ENCODE assay signal across 18 cellular contexts in genomic region chr2:218403810-218404209, GRCh38. TPM values are rescaled to one million over a fixed set of nuclear protein-coding genes. Genes with fewer than 3 reads are reported as not detected.
DNase-seq lines count a peak whose midpoint lies in the region; ATAC-seq and TF ChIP-seq lines count a peak whose summit lies in the region.
"Had no signal": no experiment of that assay in that cellular context is flagged by ENCODE, and none has a peak within 500 bp of the region (broad histone marks: within the 10 kb centered on the region; RNA-seq: fewer than 3 reads in every experiment).

No MANE protein-coding gene starts in this region.

- peaks cover 78% of the 10 kb centered on the region for H3K4me1 ChIP-seq in BLaER1

- H3K9me3 Mint-ChIP-seq in CD4-positive, alpha-beta T cell = no peaks in the 10 kb centered on the region
- no peaks in the 10 kb centered on the region for H3K9me3 Mint-ChIP-seq in WTC11
- H3K9me3 Mint-ChIP-seq in naive B cell = no peaks in the 10 kb centered on the region
- H3K9me3 Mint-ChIP-seq: H9 had no signal

- no peak for DNase-seq in CD4-positive, alpha-beta T cell
- DNase-seq in WTC11 (ENCODE audit: low spot score) (no peak), naive B cell (no peak), SKM-1 (lab: John Stamatoyannopoulos, UW; ENCODE audit: unreplicated experiment) (no peak), NCI-H446 (lab: John Stamatoyannopoulos, UW) (no peak), ureter (ENCODE audit: low spot score) (no peak)
- DNase-seq: activated naive CD4-positive, alpha-beta T cell; effector CD4-positive, alpha-beta T cell; H9; lower lobe of right lung; NCI-H2081; NCI-H524; OCI-M1; stimulated activated CD4-positive, alpha-beta T cell treated with anti-CD3 and anti-CD28 coated beads, Interleukin-2, amount 100 ng/mL, for 24 hours had no signal

- no peak for TF ChIP-seq CTCF in CD4-positive, alpha-beta T cell (IDR thresholded peaks at IDR 0.05)
- no peak for TF ChIP-seq CTCF in WTC11 (IDR thresholded peaks at IDR 0.05)

- peaks cover 28% of the 10 kb centered on the region for H4K20me1 ChIP-seq in BLaER1

- no peaks in the 10 kb centered on the region for H3K27me3 Mint-ChIP-seq in CD4-positive, alpha-beta T cell
- H3K27me3 Mint-ChIP-seq in WTC11 (ENCODE audit: low read depth) (peaks cover 5% of the 10 kb centered on the region), naive B cell (no peaks in the 10 kb centered on the region)

- ATAC-seq in CD4-positive, alpha-beta T cell (ENCODE audit: poor library complexity) = no peak
- ATAC-seq in WTC11 (no peak), naive B cell (ENCODE audit: low read depth in 2 of 2) (no peak)
- ATAC-seq: lower lobe of right lung, sciatic nerve had no signal

- H3K27ac ChIP-seq in BLaER1 = peak overlapping the region; percentile 88
- H3K27ac ChIP-seq in CD4-positive, alpha-beta T cell (ENCODE audit: low read depth, low read length) = no peak overlapping the region

- H3K4me3 ChIP-seq in BLaER1 = 0 out of 2 replicates have a peak overlapping the region, but pooled peaks have one; percentile 65
- H3K4me3 ChIP-seq: lower lobe of right lung had no signal

- H3K4me3 Mint-ChIP-seq in CD4-positive, alpha-beta T cell = peak overlapping the region; percentile 71
- H3K4me3 Mint-ChIP-seq in WTC11 = no peak overlapping the region
- H3K4me3 Mint-ChIP-seq in naive B cell = peak overlapping the region in 6 of 8 donors; percentile 9 to 76 (median 49)

- H3K36me3 ChIP-seq in BLaER1 = peaks cover 32% of the 10 kb centered on the region

- H3K9me3 ChIP-seq in BLaER1 = no peaks in the 10 kb centered on the region
- H3K9me3 ChIP-seq in CD4-positive, alpha-beta T cell (ENCODE audit: control insufficient read depth, low read length) = no peaks in the 10 kb centered on the region
- H3K9me3 ChIP-seq: lower lobe of right lung had no signal

- peaks cover 66% of the 10 kb centered on the region for H3K36me3 Mint-ChIP-seq in CD4-positive, alpha-beta T cell (ENCODE audit: low read depth)
- H3K36me3 Mint-ChIP-seq in WTC11 (peaks cover 8% of the 10 kb centered on the region), naive B cell (no peaks in the 10 kb centered on the region)

- H3K4me2 ChIP-seq in BLaER1 = peak overlapping the region; percentile 98

- H3K27ac Mint-ChIP-seq in CD4-positive, alpha-beta T cell = peak overlapping the region; percentile 88
- no peak overlapping the region for H3K27ac Mint-ChIP-seq in WTC11
- peak overlapping the region in 2 of 6 donors; percentile 11 to 32 for H3K27ac Mint-ChIP-seq in naive B cell

- POLR2A ChIA-PET in CD4-positive, alpha-beta T cell (lab: Charles Lee) = interaction anchor here (2.5 kb wide), 1 partner anchor 133 kb away, joined by 12 read pairs; the partner anchor contains the start of genes AAMP and PNKD
- POLR2A ChIA-PET in WTC11 (lab: Charles Lee) = no interaction called here

- peaks cover 5% of the 10 kb centered on the region for H3K27me3 ChIP-seq in BLaER1
- H3K27me3 ChIP-seq in CD4-positive, alpha-beta T cell (ENCODE audit: control insufficient read depth, insufficient read depth, low read length) = no peaks in the 10 kb centered on the region

- peaks cover 60% of the 10 kb centered on the region for H3K4me1 Mint-ChIP-seq in CD4-positive, alpha-beta T cell (ENCODE audit: low read depth)
- peaks cover 22% of the 10 kb centered on the region for H3K4me1 Mint-ChIP-seq in WTC11
- peaks cover 44 to 66% (median 59%) of the 10 kb centered on the region in 3 donors for H3K4me1 Mint-ChIP-seq in naive B cell

- CTCF ChIA-PET in CD4-positive, alpha-beta T cell (lab: Charles Lee) = interaction anchor here (1.0 kb wide), 1 partner anchor 8 kb away, joined by 3 read pairs; no protein-coding TSS in a partner anchor
- CTCF ChIA-PET in WTC11 (lab: Charles Lee) = interaction anchor here (0.6 to 2.5 kb wide), 2 partner anchors 7 to 549 kb away, joined by 3 to 19 read pairs; no protein-coding TSS in a partner anchor

- peak overlapping the region; percentile 76 for H3K9ac ChIP-seq in BLaER1

- intact Hi-C loops in CD4-positive, alpha-beta T cell (cut with DNase I, micrococcal nuclease) = loop anchor here in 1 of 2 experiments (10.0 kb wide), 1 partner anchor 771 kb away; the partner anchor contains the start of genes CNPPD1, RETREG2 and SLC23A3

TF ChIP-seq in WTC11, 78 proteins besides CTCF, POLR2A, EP300 and RAD21:
- TF ChIP-seq ZNF121 (CRISPR knock-in tag; IDR thresholded peaks at IDR 0.05) (peak; percentile 60; the same call in 1 of the 2 replicates), NR2C2 (CRISPR knock-in tag; IDR thresholded peaks at IDR 0.05) (no peak)

RNA-seq across cellular contexts. Expression of gene CTDSP1, which starts 4.1 kb away (rescaled TPM):
- 10 to 100 TPM; 70.5 to 76.8 TPM for total RNA-seq in CD4-positive, alpha-beta T cell
- total RNA-seq in WTC11 (2021) = 25.4 to 27.9 TPM (median 27.4 TPM) in 3 replicates
- polyA plus RNA-seq in naive B cell (ENCODE audit: low read depth in 6 of 6) = 10 to 100 TPM in 5 of 6 donors, 1 to 10 TPM in 1; 10.0 to 13.8 (median 11.9) TPM
- total RNA-seq in ureter = 153 TPM

RNA-seq across cellular contexts. Expression of gene VIL1, which starts 15.1 kb away (rescaled TPM):
- total RNA-seq in CD4-positive, alpha-beta T cell = under 1 TPM; 0.20 to 0.33 TPM
- 2.9 to 3.8 TPM (median 3.0 TPM) in 3 replicates for total RNA-seq in WTC11 (2021)
- polyA plus RNA-seq in naive B cell (ENCODE audit: low read depth in 6 of 6) = under 1 TPM; 0.06 to 0.43 (median 0.23) TPM
- total RNA-seq in ureter = not detected
- total RNA-seq: bronchial epithelial cell, sciatic nerve, temporal lobe had no signal

RNA-seq across cellular contexts. Expression of gene SLC11A1, which starts 21.7 kb away (rescaled TPM):
- 1 to 10 TPM; 4.9 to 6.3 TPM for total RNA-seq in CD4-positive, alpha-beta T cell
- total RNA-seq in WTC11 (2021) (0.25 to 0.55 TPM (median 0.31 TPM) in 3 replicates), ureter (16.5 TPM)
- 1 to 10 TPM in 4 of 6 donors, under 1 TPM in 2; 0.82 to 2.4 (median 1.1) TPM for polyA plus RNA-seq in naive B cell (ENCODE audit: low read depth in 6 of 6)

RNA-seq across cellular contexts. Expression of gene CATIP, which starts 47.2 kb away (rescaled TPM):
- total RNA-seq in CD4-positive, alpha-beta T cell = not detected
- total RNA-seq in WTC11 (2021) = 0.25 to 0.26 TPM in 2 of 3 replicates, not detected in the other
- polyA plus RNA-seq in naive B cell (ENCODE audit: low read depth in 6 of 6) = under 1 TPM in 1 of 6 donors, not detected in 5; 0.23 TPM
- not detected for total RNA-seq in ureter
- total RNA-seq: bronchial epithelial cell, H9, sciatic nerve had no signal
